Comparison of ENCODE assay signal across 1 cellular context in the genomic region with DNA sequence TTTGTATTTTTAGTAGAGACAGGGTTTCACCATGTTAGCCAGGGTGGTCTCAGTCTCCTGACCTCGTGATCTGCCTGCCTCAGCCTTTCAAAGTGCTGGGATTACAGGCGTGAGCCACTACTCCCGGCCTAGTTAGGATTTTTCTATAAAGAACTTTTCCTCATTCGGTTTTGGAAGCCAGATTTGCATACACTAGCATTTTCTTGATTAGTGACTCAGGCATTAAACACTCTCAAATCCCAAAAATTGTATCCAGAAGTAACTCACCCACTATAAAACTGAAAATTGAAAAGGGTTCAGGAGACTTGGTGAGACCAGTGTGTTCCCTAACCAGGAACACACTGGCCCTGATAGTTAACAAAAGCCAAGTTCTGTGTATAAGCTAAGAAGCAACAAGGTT.
TF ChIP-seq lines count a peak whose summit lies in the region.

No MANE protein-coding gene starts in this region.

TF ChIP-seq in K562, 482 proteins besides CTCF, POLR2A, EP300 and RAD21:
- TF ChIP-seq ZNF316 (IDR thresholded peaks at IDR 0.05), result peak; percentile 20; the same call in 1 of the 2 replicates
- TF ChIP-seq HNRNPLL (IDR thresholded peaks at IDR 0.05; ENCODE audit: low read depth, low read length, poor library complexity, severe bottlenecking), result no peak
- no peak for TF ChIP-seq SAP30 (IDR thresholded peaks at IDR 0.05; ENCODE audit: borderline replicate concordance, insufficient read depth, low read depth, low read length, poor library complexity, severe bottlenecking)
- TF ChIP-seq MCM7 (IDR thresholded peaks at IDR 0.05), result no peak
- TF ChIP-seq POLR2AphosphoS5 (IDR thresholded peaks at IDR 0.05; ENCODE audit: control insufficient read depth, insufficient read depth, low read depth, low read length), result no peak
- no peak for TF ChIP-seq PML (IDR thresholded peaks at IDR 0.05; ENCODE audit: low read length)
- no peak for TF ChIP-seq FOS (IDR thresholded peaks at IDR 0.05; ENCODE audit: extremely low read depth, insufficient read length)
- no peak for TF ChIP-seq PTTG1 (tag; IDR thresholded peaks at IDR 0.05; ENCODE audit: low read depth)
- no peak for TF ChIP-seq ZC3H4 (CRISPR knock-in tag; IDR thresholded peaks at IDR 0.05; ENCODE audit: borderline replicate concordance)
- TF ChIP-seq SNRNP70 (optimal IDR thresholded peaks at IDR 0.05; ENCODE audit: low read depth, low read length), result no peak
- 0 out of 2 replicates have a peak, but pooled peaks have one; percentile 5 for TF ChIP-seq MAFF (IDR thresholded peaks at IDR 0.05; ENCODE audit: low read length)
